ENCODE assay signal across 8 cellular contexts in genomic region chr5:6634327-6634713, GRCh38. TPM values are rescaled to one million over a fixed set of nuclear protein-coding genes. Genes with fewer than 3 reads are reported as not detected.
DNase-seq lines count a peak whose midpoint lies in the region; ATAC-seq and TF ChIP-seq lines count a peak whose summit lies in the region.

No MANE protein-coding gene starts in this region.

- no peaks in the 10 kb centered on the region for H3K9me3 Mint-ChIP-seq in Caco-2 (ENCODE audit: unreplicated experiment)

- H2AFZ ChIP-seq in hepatocyte = peak overlapping the region; percentile 30

- WGBS in hepatocyte (ENCODE audit: low lambda C conversion rate, missing lambda C conversion rate) = 7% methylated on average over 5 of the region's 5 CpGs
- WGBS in suprapubic skin = 9% methylated on average over 5 of the region's 5 CpGs
- 13 to 19% methylated on average over 5 of the region's 5 CpGs for WGBS in body of pancreas, 2 donors

- H3K9me2 ChIP-seq in hepatocyte (replicated peaks; ENCODE audit: insufficient read depth) = no peaks in the 10 kb centered on the region

- H3K27me3 Mint-ChIP-seq in Caco-2 (ENCODE audit: insufficient read depth, unreplicated experiment) = no peaks in the 10 kb centered on the region

- H3K4me3 ChIP-seq in Caco-2 (ENCODE audit: low read depth, low read length) (peak overlapping the region; percentile 96), HUES6 (ENCODE audit: low read depth, low read length) (peak overlapping the region; percentile 93), WI38 (ENCODE audit: low read depth, low read length) (peak overlapping the region; percentile 94), hepatocyte (peak overlapping the region; percentile 76), suprapubic skin (peak overlapping the region; percentile 94), body of pancreas (no peak overlapping the region)

- H3K27ac Mint-ChIP-seq in Caco-2 (ENCODE audit: unreplicated experiment) = peak overlapping the region; percentile 53

- peaks cover 2% of the 10 kb centered on the region for H3K36me3 ChIP-seq in Caco-2 (ENCODE audit: control insufficient read depth, insufficient read depth, low read length)
- H3K36me3 ChIP-seq in HUES6 (ENCODE audit: control insufficient read depth, insufficient read depth, low read length) = peaks cover 26% of the 10 kb centered on the region
- H3K36me3 ChIP-seq in hepatocyte (replicated peaks; ENCODE audit: insufficient read depth, low read depth) = no peaks in the 10 kb centered on the region
- peaks cover 17% of the 10 kb centered on the region for H3K36me3 ChIP-seq in suprapubic skin
- no peaks in the 10 kb centered on the region for H3K36me3 ChIP-seq in body of pancreas (replicated peaks in 1 of 2; ENCODE audit: insufficient read depth in 1 of 2, low read depth in 2 of 2)

- peak overlapping the region; percentile 99 for H3K4me2 ChIP-seq in hepatocyte

- H3K27ac ChIP-seq in HUES6 (ENCODE audit: low read depth, low read length) (no peak overlapping the region), hepatocyte (no peak overlapping the region), suprapubic skin (peak overlapping the region; percentile 92), body of pancreas (no peak overlapping the region)

- H3K4me1 ChIP-seq in Caco-2 = peaks cover 7% of the 10 kb centered on the region; the same call in 1 of the 2 replicates
- peaks cover 6% of the 10 kb centered on the region; the same call in 1 of the 2 replicates for H3K4me1 ChIP-seq in HUES6 (ENCODE audit: control insufficient read depth, insufficient read depth, low read length)
- H3K4me1 ChIP-seq in hepatocyte (ENCODE audit: insufficient read depth) = peaks cover 8% of the 10 kb centered on the region
- H3K4me1 ChIP-seq in suprapubic skin = peaks cover 64% of the 10 kb centered on the region
- H3K4me1 ChIP-seq in body of pancreas = peaks cover 18% of the 10 kb centered on the region

- BruUV-seq in Caco-2 (replicated peaks; lab: Mats Ljungman, UMichigan) = no TSS peak

- no peaks in the 10 kb centered on the region for H3K9me3 ChIP-seq in Caco-2
- H3K9me3 ChIP-seq in HUES6 (ENCODE audit: control insufficient read depth, insufficient read depth, low read depth, low read length) = no peaks in the 10 kb centered on the region
- H3K9me3 ChIP-seq in hepatocyte (ENCODE audit: low read depth) = no peaks in the 10 kb centered on the region
- H3K9me3 ChIP-seq in suprapubic skin = no peaks in the 10 kb centered on the region
- H3K9me3 ChIP-seq in body of pancreas = no peaks in the 10 kb centered on the region

- H4K20me1 ChIP-seq in hepatocyte (ENCODE audit: insufficient read depth, poor library complexity, severe bottlenecking) = peaks cover 10% of the 10 kb centered on the region

- CTCF ChIA-PET in Caco-2 (lab: Charles Lee) = no interaction called here

- peaks cover 35% of the 10 kb centered on the region for H3K36me3 Mint-ChIP-seq in Caco-2 (ENCODE audit: insufficient read depth, unreplicated experiment)

- no peak for TF ChIP-seq EP300 in suprapubic skin (IDR thresholded peaks at IDR 0.05)

- no peak for TF ChIP-seq POLR2A in suprapubic skin (IDR thresholded peaks at IDR 0.05)
- TF ChIP-seq POLR2A in body of pancreas (IDR thresholded peaks at IDR 0.05) = no peak

- no peak for ATAC-seq in body of pancreas
- ATAC-seq in HG02763 (IDR thresholded peaks at IDR 0.05; ENCODE audit: unreplicated experiment) = no peak
- no peak for ATAC-seq in HG02678 (IDR thresholded peaks at IDR 0.05; ENCODE audit: unreplicated experiment)

- H3K27me3 ChIP-seq in Caco-2 (replicated peaks; ENCODE audit: control insufficient read depth, insufficient read depth, low read length) (no peaks in the 10 kb centered on the region), HUES6 (ENCODE audit: control insufficient read depth, insufficient read depth, low read length) (no peaks in the 10 kb centered on the region), hepatocyte (no peaks in the 10 kb centered on the region), suprapubic skin (no peaks in the 10 kb centered on the region), body of pancreas (no peaks in the 10 kb centered on the region)

- peaks cover 12% of the 10 kb centered on the region for H3K4me1 Mint-ChIP-seq in Caco-2 (ENCODE audit: low read depth, unreplicated experiment)

- TF ChIP-seq CTCF in Caco-2 (IDR thresholded peaks at IDR 0.05; ENCODE audit: insufficient read depth in 1 of 2, low read depth in 1 of 2, low read length in 1 of 2, severe bottlenecking in 1 of 2, unreplicated experiment in 1 of 2) (no peak), WI38 (IDR thresholded peaks at IDR 0.05; ENCODE audit: low read depth, low read length) (no peak), hepatocyte (IDR thresholded peaks at IDR 0.05; ENCODE audit: poor library complexity) (no peak), suprapubic skin (IDR thresholded peaks at IDR 0.05) (no peak), body of pancreas (IDR thresholded peaks at IDR 0.05) (no peak)

- no peak overlapping the region for H3K9ac ChIP-seq in HUES6 (ENCODE audit: low read length)

- intact Hi-C loops in Caco-2 (cut with micrococcal nuclease; ENCODE audit: unreplicated experiment) = loop anchor here (5.0 kb wide), 1 partner anchor 98 kb away; no protein-coding TSS in a partner anchor
- intact Hi-C loops in body of pancreas (cut with DNase I) = no loop called here

- no peak for DNase-seq in Caco-2
- DNase-seq in hepatocyte (ENCODE audit: low spot score) = no peak
- DNase-seq in suprapubic skin (ENCODE audit: low spot score in 2 of 2) = no peak
- DNase-seq in body of pancreas = no peak

- peaks cover 48% of the 10 kb centered on the region for H3K79me2 ChIP-seq in hepatocyte

- H3K4me3 Mint-ChIP-seq in Caco-2 (ENCODE audit: unreplicated experiment) = peak overlapping the region; percentile 100

- POLR2A ChIA-PET in Caco-2 (lab: Charles Lee) = interaction anchor here (0.7 kb wide), 1 partner anchor 24 kb away, joined by 3 read pairs; no protein-coding TSS in a partner anchor

RNA-seq across cellular contexts. Expression of gene SRD5A1, which starts 1.1 kb away (rescaled TPM):
- total RNA-seq in Caco-2 (2022) = 19.4 and 22.0 TPM in 2 replicates
- total RNA-seq in hepatocyte = 12.1 and 19.9 TPM in 2 replicates
- polyA plus RNA-seq in hepatocyte = 6.7 and 8.6 TPM in 2 replicates
- 10 to 100 TPM; 62.7 to 86.8 (median 74.8) TPM for total RNA-seq in suprapubic skin
- 1 to 10 TPM; 1.6 to 4.2 TPM for total RNA-seq in body of pancreas

RNA-seq across cellular contexts. Expression of gene NSUN2, which starts 1.5 kb away (rescaled TPM):
- total RNA-seq in Caco-2 (2022) = 93.8 and 105 TPM in 2 replicates
- 31.4 and 34.8 TPM in 2 replicates for total RNA-seq in hepatocyte
- 40.9 and 43.0 TPM in 2 replicates for polyA plus RNA-seq in hepatocyte
- 10 to 100 TPM; 48.8 to 90.8 (median 56.4) TPM for total RNA-seq in suprapubic skin
- total RNA-seq in body of pancreas = 10 to 100 TPM; 35.0 to 45.8 TPM

Comparison
In these comparisons a context has a peak if more than half of its experiments do, and no peak if none do; other contexts are left out.
1. H3K4me3 ChIP-seq: peak in Caco-2 (single experiment), HUES6 (single experiment), WI38 (single experiment), hepatocyte (single experiment) and suprapubic skin (single experiment); none in body of pancreas (0 of 2).